Comparison of ENCODE assay signal across 15 cellular contexts in genomic region chr10:7234109-7234508, GRCh38.
"Had no signal": no experiment of that assay in that cellular context is flagged by ENCODE, and none has a peak within 500 bp of the region (broad histone marks: within the 10 kb centered on the region; RNA-seq: fewer than 3 reads in every experiment).

No MANE protein-coding gene starts in this region.

- H3K4me3 ChIP-seq: esophagus muscularis mucosa, lower lobe of right lung, sigmoid colon, upper lobe of right lung had no signal

- DNase-seq: activated CD4-positive, alpha-beta memory T cell treated with anti-CD3 and anti-CD28 coated beads, Interleukin-2, amount 10 ng/mL, durations not matched to agents 7 days and 5 days; activated CD4-positive, alpha-beta T cell treated with anti-CD3 and anti-CD28 coated beads for 1 hour; activated CD8-positive, alpha-beta memory T cell treated with anti-CD3 and anti-CD28 coated beads, Interleukin-2, amount 50 U/mL, for 48 hours; aorta; glutamatergic neuron; left cardiac atrium; lower lobe of right lung; midbrain; sigmoid colon; stimulated activated CD4-positive, alpha-beta T cell treated with anti-CD3 and anti-CD28 coated beads, Interleukin-2, amount 100 ng/mL, for 24 hours; stimulated activated naive CD8-positive, alpha-beta T cell treated with anti-CD3 and anti-CD28 coated beads, Interleukin-15, Interleukin-2, amounts not matched to agents 100 U/mL and 50 U/mL, for 24 hours had no signal

- H3K27me3 Mint-ChIP-seq: activated CD4-positive, alpha-beta memory T cell treated with anti-CD3 and anti-CD28 coated beads, Interleukin-2, amount 10 ng/mL, durations not matched to agents 7 days and 5 days; activated naive CD8-positive, alpha-beta T cell had no signal

- H3K9me3 ChIP-seq: esophagus muscularis mucosa, lower lobe of right lung, sigmoid colon, upper lobe of right lung had no signal

- H3K4me3 Mint-ChIP-seq: activated CD4-positive, alpha-beta memory T cell treated with anti-CD3 and anti-CD28 coated beads, Interleukin-2, amount 10 ng/mL, durations not matched to agents 7 days and 5 days; activated naive CD8-positive, alpha-beta T cell had no signal

- H3K36me3 ChIP-seq: sigmoid colon, upper lobe of right lung had no signal

- H3K27me3 ChIP-seq: esophagus muscularis mucosa, sigmoid colon, upper lobe of right lung had no signal

- H3K27ac Mint-ChIP-seq: activated naive CD8-positive, alpha-beta T cell; activated T-helper 2 cell treated with anti-CD3 and anti-CD28 coated beads, Interferon-gamma antibody, Interleukin-2, Interleukin-4, amounts not matched to agents 10 μg/mL and 5 μg/mL and 100 μg/mL, durations not matched to agents 14 hours and 24 hours and 36 hours had no signal

- H3K4me1 ChIP-seq: lower lobe of right lung, sigmoid colon had no signal

- ATAC-seq: stimulated activated naive CD8-positive, alpha-beta T cell treated with anti-CD3 and anti-CD28 coated beads, Interleukin-15, Interleukin-2, amounts not matched to agents 100 U/mL and 50 U/mL, for 24 hours had no signal

- H3K27ac ChIP-seq: esophagus muscularis mucosa, lower lobe of right lung, sigmoid colon, upper lobe of right lung had no signal
